ENCODE assay signal across 24 cellular contexts in the genomic region with DNA sequence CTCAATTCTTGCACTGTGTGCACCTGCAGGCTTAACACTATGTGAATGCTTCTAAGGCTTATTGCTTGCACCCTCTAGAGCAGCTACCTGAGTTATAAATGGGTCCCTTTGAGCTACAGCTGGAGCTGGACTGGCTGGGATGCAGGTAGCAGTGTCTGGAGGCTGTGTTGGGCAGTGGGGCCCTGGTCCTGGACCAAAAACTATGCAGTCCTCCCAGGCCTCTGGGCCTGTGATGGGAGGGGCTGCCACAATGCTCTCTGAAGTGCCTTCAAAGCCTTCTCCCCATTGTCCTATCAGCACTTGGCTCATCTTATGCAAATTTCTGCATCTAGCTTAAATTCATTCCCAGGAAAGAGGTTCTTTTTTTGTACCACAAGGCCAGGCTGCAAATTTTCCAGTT.
"Had no signal": no experiment of that assay in that cellular context is flagged by ENCODE, and none has a peak within 500 bp of the region (broad histone marks: within the 10 kb centered on the region; RNA-seq: fewer than 3 reads in every experiment).

No MANE protein-coding gene starts in this region.

- H3K9me3 Mint-ChIP-seq: activated CD4-positive, alpha-beta memory T cell treated with anti-CD3 and anti-CD28 coated beads, Interleukin-2, amount 10 ng/mL, durations not matched to agents 7 days and 5 days; activated T-helper 17 cell treated with anti-CD3 and anti-CD28 coated beads, Interleukin-2, amount 50 U/mL, for 72 hours had no signal

- H3K27me3 Mint-ChIP-seq: activated CD4-positive, alpha-beta memory T cell treated with anti-CD3 and anti-CD28 coated beads, Interleukin-2, amount 10 ng/mL, durations not matched to agents 7 days and 5 days; activated naive CD8-positive, alpha-beta T cell; activated T-helper 17 cell treated with anti-CD3 and anti-CD28 coated beads, Interleukin-2, amount 50 U/mL, for 72 hours; brain had no signal

- H3K4me3 ChIP-seq: SK-N-MC had no signal

- DNase-seq: activated CD4-positive, alpha-beta memory T cell treated with anti-CD3 and anti-CD28 coated beads, Interleukin-2, amount 10 ng/mL, durations not matched to agents 7 days and 5 days; activated CD4-positive, alpha-beta T cell treated with anti-CD3 and anti-CD28 coated beads, Interleukin-2, amount 10 ng/mL, durations not matched to agents 24 days and 14 days; activated CD4-positive, CD25-positive, alpha-beta regulatory T cell treated with anti-CD3 and anti-CD28 coated beads, Interleukin-2, amount 50 U/mL, for 72 hours; activated gamma-delta T cell; activated naive CD4-positive, alpha-beta T cell treated with anti-CD3 and anti-CD28 coated beads for 36 hours; activated T-cell treated with anti-CD3 and anti-CD28 coated beads for 4 hours; activated T-cell treated with anti-CD3 and anti-CD28 coated beads, Interleukin-2, amount 50 U/mL, for 48 hours; amygdala; cerebellar nuclear complex; Kasumi-1; KBM-7; NCI-H1105 treated with DMSO at 0.1 percent for 48 hours; NCI-H1436 treated with DMSO at 0.1 percent for 48 hours; NCI-H187; NCI-H2081; NCI-H510A treated with DMSO at 0.1 percent for 48 hours; SW 1271; T-helper 9 cell had no signal

- ATAC-seq: activated T-helper 17 cell treated with anti-CD3 and anti-CD28 coated beads, Interleukin-2, amount 50 U/mL, for 72 hours; WTC11 had no signal

- H3K4me3 Mint-ChIP-seq: activated CD4-positive, alpha-beta memory T cell treated with anti-CD3 and anti-CD28 coated beads, Interleukin-2, amount 10 ng/mL, durations not matched to agents 7 days and 5 days; activated CD4-positive, alpha-beta T cell treated with anti-CD3 and anti-CD28 coated beads, Interleukin-2, amount 10 ng/mL, durations not matched to agents 24 days and 14 days; activated naive CD4-positive, alpha-beta T cell treated with anti-CD3 and anti-CD28 coated beads for 36 hours; activated naive CD8-positive, alpha-beta T cell; activated T-helper 17 cell treated with anti-CD3 and anti-CD28 coated beads, Interleukin-2, amount 50 U/mL, for 72 hours; brain; T-helper 1 cell treated with Interleukin-12 subunit alpha and Interleukin-12 subunit beta and Interleukin-4 antibody, amounts not matched to agents 30 μg/mL and 1 μg/mL, for 36 hours; WTC11 had no signal

- H3K27ac ChIP-seq: SK-N-MC had no signal

- H3K27ac Mint-ChIP-seq: activated CD4-positive, alpha-beta memory T cell treated with anti-CD3 and anti-CD28 coated beads, Interleukin-2, amount 10 ng/mL, durations not matched to agents 7 days and 5 days; activated CD4-positive, alpha-beta T cell treated with anti-CD3 and anti-CD28 coated beads, Interleukin-2, amount 10 ng/mL, durations not matched to agents 24 days and 14 days; activated naive CD4-positive, alpha-beta T cell treated with anti-CD3 and anti-CD28 coated beads for 36 hours; activated naive CD8-positive, alpha-beta T cell; activated T-helper 17 cell treated with anti-CD3 and anti-CD28 coated beads, Interleukin-2, amount 50 U/mL, for 72 hours; T-helper 1 cell treated with Interleukin-12 subunit alpha and Interleukin-12 subunit beta and Interleukin-4 antibody, amounts not matched to agents 30 μg/mL and 1 μg/mL, for 36 hours; WTC11 had no signal

- H3K4me1 Mint-ChIP-seq: activated CD4-positive, alpha-beta memory T cell treated with anti-CD3 and anti-CD28 coated beads, Interleukin-2, amount 10 ng/mL, durations not matched to agents 7 days and 5 days had no signal
